17 cellular contexts compared by ENCODE assay signal in genomic region chr14:59629384-59630158, GRCh38. TPM values are rescaled to one million over a fixed set of nuclear protein-coding genes. Genes with fewer than 3 reads are reported as not detected.
DNase-seq lines count a peak whose midpoint lies in the region; ATAC-seq and FAIRE-seq lines count a peak whose summit lies in the region.
"Had no signal": no experiment of that assay in that cellular context is flagged by ENCODE, and none has a peak within 500 bp of the region (broad histone marks: within the 10 kb centered on the region; RNA-seq: fewer than 3 reads in every experiment).

No MANE protein-coding gene starts in this region.

- H3K36me3 Mint-ChIP-seq in activated T-cell treated with anti-CD3 and anti-CD28 coated beads, Interleukin-2, amount 50 U/mL, for 72 hours (ENCODE audit: insufficient read depth in 2 of 2), result no peaks in the 10 kb centered on the region

- DNase-seq in activated T-cell treated with anti-CD3 and anti-CD28 coated beads, Interleukin-2, amount 50 U/mL, for 72 hours, result no peak
- no peak for DNase-seq in activated T-cell treated with anti-CD3 and anti-CD28 coated beads, Interleukin-2, amount 50 U/mL, for 1 hour
- DNase-seq in NCI-H69 (lab: John Stamatoyannopoulos, UW) (peak; percentile 82), urothelium cell line (ENCODE audit: low spot score) (no peak), HAP-1 (ENCODE audit: low spot score in 2 of 2) (no peak), dedifferentiated amniotic fluid mesenchymal stem cell (ENCODE audit: extremely low spot score) (no peak)
- DNase-seq: activated CD4-positive, alpha-beta T cell treated with anti-CD3 and anti-CD28 coated beads, Interleukin-2, amount 10 ng/mL, durations not matched to agents 7 days and 5 days; erythroblast; MG63; T-helper 1 cell had no signal

- no peaks in the 10 kb centered on the region for H3K4me1 Mint-ChIP-seq in activated T-cell treated with anti-CD3 and anti-CD28 coated beads, Interleukin-2, amount 50 U/mL, for 72 hours (ENCODE audit: low read depth)

- H3K9me3 ChIP-seq in HAP-1, result no peaks in the 10 kb centered on the region
- H3K9me3 ChIP-seq: MG63 had no signal

- peak; percentile 30 for FAIRE-seq in urothelium cell line (lab: Jason Lieb, UNC)
- FAIRE-seq: D721Med had no signal

- in situ Hi-C loops in HAP-1 (cut with MboI; ENCODE audit: low sequenced_read_pairs), result loop anchor here (25.0 kb wide), 1 partner anchor 558 kb away; no protein-coding TSS in a partner anchor

- no peaks in the 10 kb centered on the region for H3K9me3 Mint-ChIP-seq in activated T-cell treated with anti-CD3 and anti-CD28 coated beads, Interleukin-2, amount 50 U/mL, for 72 hours
- H3K9me3 Mint-ChIP-seq: activated CD4-positive, alpha-beta T cell treated with anti-CD3 and anti-CD28 coated beads, Interleukin-2, amount 10 ng/mL, durations not matched to agents 7 days and 5 days had no signal

- 0 out of 2 replicates have a peak, but pooled peaks cover 6% of the 10 kb centered on the region for H3K27me3 ChIP-seq in HAP-1 (ENCODE audit: low read depth)
- H3K27me3 ChIP-seq: MG63 had no signal

- H3K36me3 ChIP-seq in HAP-1 (replicated peaks), result no peaks in the 10 kb centered on the region
- H3K36me3 ChIP-seq: cardiac muscle cell, MG63 had no signal

- peak overlapping the region; percentile 66 to 74 for H3K4me3 Mint-ChIP-seq in activated T-cell treated with anti-CD3 and anti-CD28 coated beads, Interleukin-2, amount 50 U/mL, for 72 hours
- H3K4me3 Mint-ChIP-seq: activated CD4-positive, alpha-beta T cell treated with anti-CD3 and anti-CD28 coated beads, Interleukin-2, amount 10 ng/mL, durations not matched to agents 7 days and 5 days had no signal

- H3K4me1 ChIP-seq in HAP-1, result no peaks in the 10 kb centered on the region

- H3K27ac Mint-ChIP-seq in activated T-cell treated with anti-CD3 and anti-CD28 coated beads, Interleukin-2, amount 50 U/mL, for 72 hours, result no peak overlapping the region
- H3K27ac Mint-ChIP-seq: activated CD4-positive, alpha-beta T cell treated with anti-CD3 and anti-CD28 coated beads, Interleukin-2, amount 10 ng/mL, durations not matched to agents 7 days and 5 days had no signal

- peaks cover 38% of the 10 kb centered on the region for H3K27me3 Mint-ChIP-seq in activated T-cell treated with anti-CD3 and anti-CD28 coated beads, Interleukin-2, amount 50 U/mL, for 72 hours (ENCODE audit: low read depth)

- peak overlapping the region; percentile 53 for H3K4me3 ChIP-seq in iPS-11a (ENCODE audit: low read depth, low read length)
- no peak overlapping the region for H3K4me3 ChIP-seq in HAP-1

- ATAC-seq in activated T-cell treated with anti-CD3 and anti-CD28 coated beads, Interleukin-2, amount 50 U/mL, for 72 hours (replicated peaks in 1 of 2), result no peak
- ATAC-seq in GM21528 (IDR thresholded peaks at IDR 0.05; ENCODE audit: low FRiP score, unreplicated experiment), result no peak

RNA-seq across cellular contexts. Expression of gene CCDC175, which starts 53.0 kb away (rescaled TPM):
- total RNA-seq in activated T-cell treated with anti-CD3 and anti-CD28 coated beads, Interleukin-2, amount 50 U/mL, for 72 hours, result not detected
- total RNA-seq: activated CD4-positive, alpha-beta T cell treated with anti-CD3 and anti-CD28 coated beads, Interleukin-2, amount 10 ng/mL, durations not matched to agents 7 days and 5 days; cardiac muscle cell; mammary epithelial cell; OCI-LY7; omental fat pad had no signal
